ENCODE assay signal across 18 cellular contexts in the genomic region with DNA sequence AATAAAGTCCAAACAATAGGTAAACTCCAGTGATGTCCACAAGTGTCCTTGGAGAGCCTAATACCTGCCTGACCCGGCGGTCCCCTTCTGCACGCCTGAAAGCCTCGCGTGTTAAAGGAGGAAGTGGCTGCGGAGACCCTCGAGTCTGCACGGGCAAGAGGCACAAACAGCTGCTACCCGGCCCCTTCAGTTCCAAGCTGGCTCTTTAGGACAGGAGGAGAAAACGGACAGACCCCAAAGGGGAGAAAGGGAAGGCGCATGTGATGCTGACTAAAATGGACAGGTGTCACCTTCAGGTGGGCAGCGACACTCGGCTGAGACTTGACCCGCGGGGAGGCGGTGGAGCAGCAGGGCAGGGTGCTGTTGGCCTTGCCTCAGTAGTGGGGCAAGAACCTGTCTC.
"Had no signal": no experiment of that assay in that cellular context is flagged by ENCODE, and none has a peak within 500 bp of the region (broad histone marks: within the 10 kb centered on the region; RNA-seq: fewer than 3 reads in every experiment).

No MANE protein-coding gene starts in this region.

- H3K36me3 Mint-ChIP-seq: memory B cell had no signal

- H3K27ac ChIP-seq: breast epithelium, coronary artery, tibial artery, vagina had no signal

- H3K4me3 ChIP-seq: breast epithelium, tibial artery, vagina had no signal

- H3K27ac Mint-ChIP-seq: memory B cell; naive thymus-derived CD4-positive, alpha-beta T cell had no signal

- FAIRE-seq: endometrium, frontal cortex had no signal

- DNase-seq: activated CD4-positive, alpha-beta T cell treated with anti-CD3 and anti-CD28 coated beads, Interleukin-2, amount 50 U/mL, for 4 hours; activated CD4-positive, CD25-positive, alpha-beta regulatory T cell treated with anti-CD3 and anti-CD28 coated beads, Interleukin-2, amount 50 U/mL, for 72 hours; activated naive CD4-positive, alpha-beta T cell; kidney glomerular epithelial cell; left ventricle myocardium superior; naive thymus-derived CD4-positive, alpha-beta T cell; nucleus accumbens; stimulated activated CD4-positive, alpha-beta T cell treated with anti-CD3 and anti-CD28 coated beads, Interleukin-12 subunit alpha, Interleukin-12 subunit beta, amount 100 ng/mL, for 4 hours; stimulated activated CD4-positive, alpha-beta T cell treated with anti-CD3 and anti-CD28 coated beads, Interleukin-1b, Interleukin-23, amount 100 ng/mL, for 48 hours; stimulated activated naive CD8-positive, alpha-beta T cell treated with anti-CD3 and anti-CD28 coated beads, Interleukin-15, Interleukin-2, amounts not matched to agents 100 U/mL and 50 U/mL, for 24 hours; substantia nigra; tibial artery had no signal

- H3K4me3 Mint-ChIP-seq: memory B cell had no signal

- H3K9me3 ChIP-seq: breast epithelium, tibial artery, vagina had no signal

- H3K36me3 ChIP-seq: breast epithelium, tibial artery, vagina had no signal
